In genomic region chr7:121395494-121395960, GRCh38 we compare ENCODE assay signal across 8 cellular contexts. TPM values are rescaled to one million over a fixed set of nuclear protein-coding genes. Genes with fewer than 3 reads are reported as not detected.
DNase-seq lines count a peak whose midpoint lies in the region; ATAC-seq, FAIRE-seq and TF ChIP-seq lines count a peak whose summit lies in the region.

No MANE protein-coding gene starts in this region.

- H4K8ac ChIP-seq in H1 (ENCODE audit: extremely low read depth, insufficient read depth, low read length), result peak overlapping the region; percentile 93

- no peak for DNase-seq in GM12864 (ENCODE audit: low read depth)
- peak; percentile 50 for DNase-seq in KBM-7
- DNase-seq in activated CD4-positive, alpha-beta T cell treated with anti-CD3 and anti-CD28 coated beads for 36 hours, result peak; percentile 71
- DNase-seq in H1 (ENCODE audit: low read depth in 1 of 2, low spot score in 2 of 2), result no peak
- DNase-seq in myocyte (ENCODE audit: low read depth), result peak; percentile 69
- no peak for DNase-seq in omental fat pad (ENCODE audit: low spot score)

- no peak overlapping the region for H2BK120ac ChIP-seq in H1 (replicated peaks; ENCODE audit: low read depth, low read length)

- H3K27ac ChIP-seq in H1 (ENCODE audit: low read depth, low read length), result peak overlapping the region; percentile 84

- no peak overlapping the region for H2BK15ac ChIP-seq in H1 (ENCODE audit: low read length)

- H3K56ac ChIP-seq in H1 (replicated peaks; ENCODE audit: insufficient read length, low read depth, low read length), result no peak overlapping the region

- H3K4me3 Mint-ChIP-seq in activated CD4-positive, alpha-beta T cell treated with anti-CD3 and anti-CD28 coated beads for 36 hours, result peak overlapping the region; percentile 88
- peak overlapping the region; percentile 94 for H3K4me3 Mint-ChIP-seq in stimulated activated naive CD8-positive, alpha-beta T cell treated with anti-CD3 and anti-CD28 coated beads, Interleukin-15, Interleukin-2, amounts not matched to agents 100 ng/mL and 50 ng/mL, for 24 hours

- peak overlapping the region; percentile 31 to 92 (median 76) for H3K9ac ChIP-seq in H1 (replicated peaks in 1 of 4; ENCODE audit: extremely low read depth in 1 of 4, low read depth in 3 of 4, low read length in 3 of 4)

- peaks cover 38% of the 10 kb centered on the region for H3K4me1 Mint-ChIP-seq in activated CD4-positive, alpha-beta T cell treated with anti-CD3 and anti-CD28 coated beads for 36 hours
- H3K4me1 Mint-ChIP-seq in stimulated activated naive CD8-positive, alpha-beta T cell treated with anti-CD3 and anti-CD28 coated beads, Interleukin-15, Interleukin-2, amounts not matched to agents 100 ng/mL and 50 ng/mL, for 24 hours (ENCODE audit: low read depth), result peaks cover 53% of the 10 kb centered on the region

- H2AFZ ChIP-seq in H1 (ENCODE audit: low read length), result no peak overlapping the region; the same call in 1 of the 2 replicates

- H3K4me1 ChIP-seq in H1 (replicated peaks in 1 of 4; ENCODE audit: control insufficient read depth in 3 of 4, insufficient read depth in 4 of 4, low read length in 3 of 4), result no peaks in the 10 kb centered on the region

- peaks cover 0 to 3% of the 10 kb centered on the region in 2 experiments for H4K20me1 ChIP-seq in H1 (replicated peaks in 1 of 2; ENCODE audit: control insufficient read depth in 1 of 2, insufficient read depth in 2 of 2, low read length in 2 of 2)

- H3K79me1 ChIP-seq in H1 (ENCODE audit: low read depth, low read length), result 0 out of 2 replicates have a peak, but pooled peaks cover 2% of the 10 kb centered on the region

- no peaks in the 10 kb centered on the region for H3K23me2 ChIP-seq in H1 (ENCODE audit: low read depth, low read length)

- no peak overlapping the region for H3K4ac ChIP-seq in H1 (replicated peaks; ENCODE audit: insufficient read length, low read depth, low read length)

- H3K27ac Mint-ChIP-seq in activated CD4-positive, alpha-beta T cell treated with anti-CD3 and anti-CD28 coated beads for 36 hours, result peak overlapping the region; percentile 88
- H3K27ac Mint-ChIP-seq in stimulated activated naive CD8-positive, alpha-beta T cell treated with anti-CD3 and anti-CD28 coated beads, Interleukin-15, Interleukin-2, amounts not matched to agents 100 ng/mL and 50 ng/mL, for 24 hours, result peak overlapping the region; percentile 91

- no peak for TF ChIP-seq CTCF in GM12864 (IDR thresholded peaks at IDR 0.05; ENCODE audit: low read depth, low read length, missing control alignments)
- no peak for TF ChIP-seq CTCF in H1 (IDR thresholded peaks at IDR 0.05; ENCODE audit: control extremely low read depth in 1 of 3, insufficient read depth in 1 of 3, low read depth in 1 of 3, low read length in 3 of 3)
- no peak for TF ChIP-seq CTCF in omental fat pad (IDR thresholded peaks at IDR 0.05)

- no peak overlapping the region for H2BK12ac ChIP-seq in H1 (ENCODE audit: low read depth, low read length)

- peaks cover 13 to 51% of the 10 kb centered on the region in 2 experiments; a peak in 3 of 4 replicates for H3K79me2 ChIP-seq in H1 (ENCODE audit: control insufficient read depth in 1 of 2, insufficient read depth in 2 of 2, low read length in 2 of 2)

- H3K9me3 ChIP-seq in H1 (ENCODE audit: insufficient read depth in 2 of 2, low read depth in 1 of 2, low read length in 1 of 2), result no peaks in the 10 kb centered on the region

- H3K36me3 Mint-ChIP-seq in activated CD4-positive, alpha-beta T cell treated with anti-CD3 and anti-CD28 coated beads for 36 hours (ENCODE audit: low read depth), result peaks cover 16% of the 10 kb centered on the region
- peaks cover 30% of the 10 kb centered on the region for H3K36me3 Mint-ChIP-seq in stimulated activated naive CD8-positive, alpha-beta T cell treated with anti-CD3 and anti-CD28 coated beads, Interleukin-15, Interleukin-2, amounts not matched to agents 100 ng/mL and 50 ng/mL, for 24 hours (ENCODE audit: low read depth)

- intact Hi-C loops in activated CD4-positive, alpha-beta T cell treated with anti-CD3 and anti-CD28 coated beads for 36 hours (cut with DNase I, micrococcal nuclease), result loop anchor here (2.0 to 10.0 kb wide), 3 partner anchors 15 to 149 kb away; no protein-coding TSS in a partner anchor

- no peaks in the 10 kb centered on the region for H3K27me3 ChIP-seq in H1 (replicated peaks in 1 of 4; ENCODE audit: control insufficient read depth in 3 of 4, extremely low read depth in 1 of 4, insufficient read depth in 3 of 4, low read length in 3 of 4)

- peak overlapping the region; percentile 39; the same call in 1 of the 2 replicates for H2BK5ac ChIP-seq in H1 (ENCODE audit: low read depth, low read length)

- no peak; a peak in 2 of 3 replicates for TF ChIP-seq POLR2A in H1 (IDR thresholded peaks at IDR 0.05; ENCODE audit: control extremely low read depth in 1 of 2, low read depth in 2 of 2, low read length in 2 of 2)

- no peak overlapping the region for H2AK5ac ChIP-seq in H1 (ENCODE audit: low read depth, low read length)

- no peak for FAIRE-seq in H1 (lab: Jason Lieb, UNC)

- TF ChIP-seq EP300 in H1 (IDR thresholded peaks at IDR 0.05; ENCODE audit: borderline replicate concordance in 1 of 2, low read depth in 2 of 2, low read length in 2 of 2), result no peak

- H3K9me3 Mint-ChIP-seq in activated CD4-positive, alpha-beta T cell treated with anti-CD3 and anti-CD28 coated beads for 36 hours (ENCODE audit: low read depth), result no peaks in the 10 kb centered on the region
- peaks cover 5% of the 10 kb centered on the region for H3K9me3 Mint-ChIP-seq in stimulated activated naive CD8-positive, alpha-beta T cell treated with anti-CD3 and anti-CD28 coated beads, Interleukin-15, Interleukin-2, amounts not matched to agents 100 ng/mL and 50 ng/mL, for 24 hours

- no peak overlapping the region for H2BK20ac ChIP-seq in H1 (ENCODE audit: low read length)

- H4K91ac ChIP-seq in H1 (replicated peaks; ENCODE audit: insufficient read length, low read length), result no peak overlapping the region

- no peak overlapping the region for H3K18ac ChIP-seq in H1 (ENCODE audit: extremely low read depth, low read length)

- 1% methylated on average over 30 of the region's 30 CpGs; no CpG with 5 or more reads in 1 of the 2 experiments for WGBS in H1 (ENCODE audit: extremely low coverage in 1 of 2, insufficient coverage in 1 of 2, insufficient read length in 1 of 2, insufficient replicate concordance in 2 of 2, low coverage in 1 of 2, low lambda C conversion rate in 2 of 2, missing lambda C conversion rate in 1 of 2), 2 experiments

- no peak overlapping the region for H4K5ac ChIP-seq in H1 (ENCODE audit: insufficient read length, low read depth, low read length)

- H3K4me3 ChIP-seq in GM12864 (ENCODE audit: low read depth, low read length) (peak overlapping the region; percentile 91), H1 (ENCODE audit: extremely low read depth in 1 of 4, insufficient read depth in 2 of 4, low read depth in 3 of 4, low read length in 4 of 4) (peak overlapping the region; percentile 53 to 81 (median 76))

- peaks cover 0 to 6% (median 1%) of the 10 kb centered on the region in 4 experiments; a peak in 3 of 8 replicates for H3K36me3 ChIP-seq in H1 (ENCODE audit: control insufficient read depth in 2 of 4, insufficient read depth in 4 of 4, low read length in 3 of 4)

- in situ Hi-C loops in KBM-7 (cut with MboI; ENCODE audit: low pct_unique_long_range_greater_than_20kb, low sequenced_read_pairs), result no loop called here

- no peak overlapping the region for H3K14ac ChIP-seq in H1 (ENCODE audit: insufficient read length)

- peak overlapping the region; percentile 58 to 75 for H3K4me2 ChIP-seq in H1 (ENCODE audit: insufficient read depth in 1 of 2, low read depth in 2 of 2, low read length in 2 of 2)

- CTCF ChIA-PET in activated CD4-positive, alpha-beta T cell treated with anti-CD3 and anti-CD28 coated beads for 36 hours (lab: Charles Lee), result interaction anchor here (0.9 to 4.7 kb wide), 10 partner anchors 9 to 152 kb away, joined by 3 to 32 read pairs (median 5); no protein-coding TSS in a partner anchor
- CTCF ChIA-PET in H1 (lab: Charles Lee; ENCODE audit: partially characterized antibody), result interaction anchor here (0.6 to 3.2 kb wide), 19 partner anchors 8 to 597 kb away, joined by 3 to 23 read pairs (median 6); no protein-coding TSS in a partner anchor

- POLR2A ChIA-PET in activated CD4-positive, alpha-beta T cell treated with anti-CD3 and anti-CD28 coated beads for 36 hours (lab: Charles Lee), result interaction anchor here (2.5 kb wide), 1 partner anchor 12 kb away, joined by 5 read pairs; no protein-coding TSS in a partner anchor
- POLR2A ChIA-PET in H1 (lab: Charles Lee; ENCODE audit: partially characterized antibody), result interaction anchor here (0.9 to 2.8 kb wide), 8 partner anchors 10 to 543 kb away, joined by 3 to 30 read pairs (median 4); no protein-coding TSS in a partner anchor

- TF ChIP-seq RAD21 in H1 (IDR thresholded peaks at IDR 0.05 in 1 of 2, conservative IDR thresholded peaks at IDR 0.05 in 1 of 2; ENCODE audit: low read depth in 2 of 2, low read length in 2 of 2), result no peak

- ATAC-seq in GM21786 (IDR thresholded peaks at IDR 0.05; ENCODE audit: unreplicated experiment) (peak; percentile 25), omental fat pad (ENCODE audit: low FRiP score) (no peak)
- ATAC-seq in activated CD4-positive, alpha-beta T cell treated with anti-CD3 and anti-CD28 coated beads for 36 hours, result peak; percentile 68

- no peaks in the 10 kb centered on the region for H3K27me3 Mint-ChIP-seq in activated CD4-positive, alpha-beta T cell treated with anti-CD3 and anti-CD28 coated beads for 36 hours
- H3K27me3 Mint-ChIP-seq in stimulated activated naive CD8-positive, alpha-beta T cell treated with anti-CD3 and anti-CD28 coated beads, Interleukin-15, Interleukin-2, amounts not matched to agents 100 ng/mL and 50 ng/mL, for 24 hours, result no peaks in the 10 kb centered on the region

- H3K23ac ChIP-seq in H1 (ENCODE audit: insufficient read length), result no peak overlapping the region

TF ChIP-seq in H1, 55 proteins besides CTCF, POLR2A, EP300 and RAD21 (continues in another document):
- TF ChIP-seq YY1 (IDR thresholded peaks at IDR 0.05; ENCODE audit: low read depth, low read length) (no peak), TEAD4 (IDR thresholded peaks at IDR 0.05; ENCODE audit: low read depth, low read length) (peak; percentile 66; the same call in 1 of the 2 replicates)

RNA-seq across cellular contexts. Expression of gene FAM3C, which starts 0.6 kb away (rescaled TPM):
- total RNA-seq in activated CD4-positive, alpha-beta T cell treated with anti-CD3 and anti-CD28 coated beads for 36 hours, result 10 to 100 TPM; 13.3 to 14.9 TPM
- total RNA-seq in H1 (2021; fragmentation: NEBNext Ultra II Directional; extraction: Animal tissue kit (Norgen Biotek cat#: 25700)), result 71.5 and 77.7 TPM in 2 replicates
- polyA plus RNA-seq in H1 (2011; rRNA removed), result 13.8 and 27.0 TPM in 2 replicates
- 45.7 TPM for polyA plus RNA-seq in H1 (2011; cell fraction: cytosol; rRNA removed)
- polyA plus RNA-seq in H1 (2011; cell fraction: nucleus; rRNA removed), result 7.3 TPM
- 44.1 to 86.5 TPM (median 44.7 TPM) in 4 replicates for polyA plus RNA-seq in H1 (2012, experiment 1 of 2)
- 9.6 TPM for polyA plus RNA-seq in H1 (2012, experiment 2 of 2)
- 51.4 TPM for polyA plus RNA-seq in H1 (2013, experiment 1 of 2)
- polyA plus RNA-seq in H1 (2013, experiment 2 of 2), result 69.0 TPM
- polyA minus RNA-seq in H1 (2011; rRNA and poly(A)+ RNA removed), result 17.2 and 17.9 TPM in 2 replicates
- 13.4 TPM for polyA minus RNA-seq in H1 (2011; cell fraction: cytosol; rRNA and poly(A)+ RNA removed)
- 63.5 TPM for polyA minus RNA-seq in H1 (2011; cell fraction: nucleus; rRNA and poly(A)+ RNA removed)
- total RNA-seq in myocyte (111 and 166 TPM in 2 replicates), omental fat pad (100 to 1,000 TPM in 1 of 4 donors, 10 to 100 TPM in 3; 44.3 to 129 (median 49.0) TPM)
- 66.3 TPM for polyA plus RNA-seq in myocyte (2012)

Comparison
In these comparisons a context has a peak if more than half of its experiments do, and no peak if none do; other contexts are left out.
1. DNase-seq: peak in KBM-7 (single experiment), activated CD4-positive, alpha-beta T cell treated with anti-CD3 and anti-CD28 coated beads for 36 hours (single experiment) and myocyte (single experiment); none in GM12864 (single experiment), H1 (0 of 2) and omental fat pad (single experiment).